Comparison of ENCODE assay signal across 9 cellular contexts in genomic region chr2:75465317-75465998, GRCh38.
A peak's percentile ranks its signal among the peaks of the same experiment; 100 is the strongest.
DNase-seq lines count a peak whose midpoint lies in the region; TF ChIP-seq lines count a peak whose summit lies in the region.
"Had no signal": no experiment of that assay in that cellular context is flagged by ENCODE, and none has a peak within 500 bp of the region (broad histone marks: within the 10 kb centered on the region; RNA-seq: fewer than 3 reads in every experiment).

No MANE protein-coding gene starts in this region.

- H3K4me3 ChIP-seq in osteoblast (ENCODE audit: insufficient read depth, low read length) (no peak overlapping the region), tibial nerve (no peak overlapping the region), esophagus muscularis mucosa (no peak overlapping the region)

- H3K36me3 ChIP-seq in osteoblast (ENCODE audit: insufficient read depth, low read length) (no peaks in the 10 kb centered on the region), tibial nerve (no peaks in the 10 kb centered on the region), esophagus muscularis mucosa (no peaks in the 10 kb centered on the region)

- H3K4me2 ChIP-seq in osteoblast (ENCODE audit: insufficient read depth, low read length), result no peak overlapping the region

- intact Hi-C loops in esophagus muscularis mucosa (cut with DNase I), result loop anchor here (10.0 kb wide), 1 partner anchor 139 kb away; no protein-coding TSS in a partner anchor

- TF ChIP-seq CTCF in GM10248 (IDR thresholded peaks at IDR 0.05; ENCODE audit: control extremely low read depth, extremely low read depth, low read depth, missing control alignments) (peak; percentile 32), osteoblast (IDR thresholded peaks at IDR 0.05; ENCODE audit: extremely low read depth, low read depth, low read length) (peak; percentile 79), tibial nerve (IDR thresholded peaks at IDR 0.05) (peak in 1 of 5 experiments; percentile 40), esophagus muscularis mucosa (IDR thresholded peaks at IDR 0.05) (no peak)

- 68 to 75% methylated on average over 1 of the region's 1 CpG for WGBS in tibial nerve, 2 donors
- WGBS in esophagus muscularis mucosa, result 89% methylated on average over 1 of the region's 1 CpG

- H3K27ac ChIP-seq in osteoblast (ENCODE audit: low read depth, low read length) (no peak overlapping the region), tibial nerve (no peak overlapping the region), esophagus muscularis mucosa (replicated peaks in 1 of 4) (no peak overlapping the region)

- POLR2A ChIA-PET in GM10248 (lab: Yijun Ruan, JAX), result no interaction called here

- H3K4me1 ChIP-seq in osteoblast (ENCODE audit: insufficient read depth, low read length) (no peaks in the 10 kb centered on the region), tibial nerve (no peaks in the 10 kb centered on the region), esophagus muscularis mucosa (no peaks in the 10 kb centered on the region)

- H3K9me3 ChIP-seq in osteoblast (ENCODE audit: low read depth, low read length) (no peaks in the 10 kb centered on the region), tibial nerve (no peaks in the 10 kb centered on the region), esophagus muscularis mucosa (no peaks in the 10 kb centered on the region)

- DNase-seq in GM10248 (ENCODE audit: extremely low spot score) (no peak), NCI-H2081 (lab: John Stamatoyannopoulos, UW) (peak; percentile 48 to 73), dermis blood vessel endothelial cell (peak; percentile 66), osteoblast (ENCODE audit: insufficient read length, low spot score, missing footprints) (no peak), cortex of kidney (lab: John Stamatoyannopoulos, UW) (no peak), tibial nerve (ENCODE audit: low spot score in 2 of 2) (no peak), NCI-H1436 (lab: John Stamatoyannopoulos, UW) (no peak), esophagus muscularis mucosa (ENCODE audit: extremely low spot score) (no peak)
- DNase-seq: posterior cingulate gyrus had no signal

- no peaks in the 10 kb centered on the region for H4K20me1 ChIP-seq in osteoblast (ENCODE audit: insufficient read depth, low read length)

- TF ChIP-seq POLR2A in tibial nerve (IDR thresholded peaks at IDR 0.05), result no peak
- TF ChIP-seq POLR2A in esophagus muscularis mucosa (IDR thresholded peaks at IDR 0.05; ENCODE audit: low read depth), result no peak

- no peak overlapping the region for H2AFZ ChIP-seq in osteoblast (ENCODE audit: low read length)

- H3K79me2 ChIP-seq in osteoblast (ENCODE audit: insufficient read depth, low read length), result no peaks in the 10 kb centered on the region

- CTCF ChIA-PET in GM10248 (lab: Yijun Ruan, JAX), result interaction anchor here (0.7 to 9.4 kb wide), 32 partner anchors 8 to 410 kb away, joined by 3 to 56 read pairs (median 4); partner anchors contain the start of gene TACR1

- H3K27me3 ChIP-seq in osteoblast (ENCODE audit: insufficient read depth, low read length) (no peaks in the 10 kb centered on the region), tibial nerve (no peaks in the 10 kb centered on the region), esophagus muscularis mucosa (peaks cover 0 to 7% (median 0%) of the 10 kb centered on the region in 4 donors)

- TF ChIP-seq EP300 in tibial nerve (IDR thresholded peaks at IDR 0.05) (no peak), esophagus muscularis mucosa (IDR thresholded peaks at IDR 0.05) (no peak)

Comparison
In these comparisons a context has a peak if more than half of its experiments do, and no peak if none do; other contexts are left out.
1. DNase-seq: peak in NCI-H2081 (2 of 2) and dermis blood vessel endothelial cell (single experiment); none in GM10248 (single experiment), osteoblast (single experiment), cortex of kidney (single experiment), tibial nerve (0 of 2), NCI-H1436 (single experiment) and esophagus muscularis mucosa (single experiment).
2. CTCF ChIP-seq: peak in GM10248 (single experiment) and osteoblast (single experiment); none in esophagus muscularis mucosa (0 of 3).